ENCODE assay signal across 20 cellular contexts in genomic region chr17:41567317-41567716, GRCh38. TPM values are rescaled to one million over a fixed set of nuclear protein-coding genes. Genes with fewer than 3 reads are reported as not detected.
DNase-seq lines count a peak whose midpoint lies in the region; ATAC-seq and TF ChIP-seq lines count a peak whose summit lies in the region.
"Had no signal": no experiment of that assay in that cellular context is flagged by ENCODE, and none has a peak within 500 bp of the region (broad histone marks: within the 10 kb centered on the region; RNA-seq: fewer than 3 reads in every experiment).

No MANE protein-coding gene starts in this region.

- no peak overlapping the region for H3K9ac ChIP-seq in Karpas-422 (ENCODE audit: low read length)
- H3K9ac ChIP-seq: parathyroid adenoma had no signal

- H3K4me3 Mint-ChIP-seq in CD4-positive, alpha-beta memory T cell, result peak overlapping the region in 1 of 8 donors; percentile 15
- H3K4me3 Mint-ChIP-seq in activated naive CD8-positive, alpha-beta T cell treated with anti-CD3 and anti-CD28 coated beads for 36 hours, result peak overlapping the region; percentile 26
- H3K4me3 Mint-ChIP-seq in nephron progenitor cell (no peak overlapping the region), progenitor cell of endocrine pancreas (ENCODE audit: low read depth) (no peak overlapping the region)

- POLR2A ChIA-PET in CD4-positive, alpha-beta memory T cell (lab: Charles Lee; ENCODE audit: partially characterized antibody), result no interaction called here

- DNase-seq in CD4-positive, alpha-beta memory T cell, result peak in 2 of 5 donors; percentile 6 to 12
- DNase-seq in Karpas-422, result peak; percentile 64
- DNase-seq in activated naive CD8-positive, alpha-beta T cell treated with anti-CD3 and anti-CD28 coated beads for 36 hours, result no peak
- no peak for DNase-seq in nephron progenitor cell
- DNase-seq in progenitor cell of endocrine pancreas (ENCODE audit: low spot score, unreplicated experiment), result no peak
- DNase-seq: adrenal gland; central memory CD4-positive, alpha-beta T cell; effector CD8-positive, alpha-beta T cell; Kasumi-1; NCI-H1417 treated with DMSO at 0.1 percent for 48 hours; NCI-H82; PC-3; SJCRH30; stimulated activated CD4-positive, alpha-beta T cell treated with anti-CD3 and anti-CD28 coated beads, Interleukin-2, amount 100 ng/mL, for 24 hours; T1000; uterus had no signal

- no peak for TF ChIP-seq CTCF in nephron progenitor cell (IDR thresholded peaks at IDR 0.05)
- no peak for TF ChIP-seq CTCF in progenitor cell of endocrine pancreas (IDR thresholded peaks at IDR 0.05; ENCODE audit: unreplicated experiment)

- ATAC-seq in HG02870 (IDR thresholded peaks at IDR 0.05; ENCODE audit: unreplicated experiment) (no peak), HG02970 (IDR thresholded peaks at IDR 0.05; ENCODE audit: low FRiP score, unreplicated experiment) (no peak)
- ATAC-seq: PC-3 had no signal

- peaks cover 5% of the 10 kb centered on the region for H3K4me1 ChIP-seq in CD4-positive, alpha-beta memory T cell (ENCODE audit: insufficient read depth, low read length)
- no peaks in the 10 kb centered on the region for H3K4me1 ChIP-seq in Karpas-422 (ENCODE audit: low read length)
- H3K4me1 ChIP-seq: adrenal gland, SJCRH30, uterus had no signal

- no peak overlapping the region for H3K27ac ChIP-seq in CD4-positive, alpha-beta memory T cell (ENCODE audit: low read depth, low read length)
- no peak overlapping the region for H3K27ac ChIP-seq in Karpas-422 (ENCODE audit: low read length)
- H3K27ac ChIP-seq: adrenal gland, parathyroid adenoma, SJCRH30, uterus had no signal

- no peaks in the 10 kb centered on the region for H3K79me2 ChIP-seq in Karpas-422 (ENCODE audit: low read length)
- H3K79me2 ChIP-seq: parathyroid adenoma had no signal

- no peak overlapping the region for H3K4me3 ChIP-seq in CD4-positive, alpha-beta memory T cell (ENCODE audit: low read length in 2 of 2)
- no peak overlapping the region for H3K4me3 ChIP-seq in Karpas-422 (ENCODE audit: low read length)
- H3K4me3 ChIP-seq: adrenal gland, SJCRH30, uterus had no signal

- H3K36me3 ChIP-seq in CD4-positive, alpha-beta memory T cell (ENCODE audit: insufficient read depth, low read length), result no peaks in the 10 kb centered on the region
- H3K36me3 ChIP-seq in Karpas-422 (ENCODE audit: insufficient read depth, low read length), result no peaks in the 10 kb centered on the region
- H3K36me3 ChIP-seq: adrenal gland, SJCRH30, uterus had no signal

- H3K4me1 Mint-ChIP-seq in CD4-positive, alpha-beta memory T cell, result peaks cover 3 to 18% (median 11%) of the 10 kb centered on the region in 4 donors
- peaks cover 10% of the 10 kb centered on the region for H3K4me1 Mint-ChIP-seq in activated naive CD8-positive, alpha-beta T cell treated with anti-CD3 and anti-CD28 coated beads for 36 hours
- peaks cover 24% of the 10 kb centered on the region for H3K4me1 Mint-ChIP-seq in nephron progenitor cell
- no peaks in the 10 kb centered on the region for H3K4me1 Mint-ChIP-seq in progenitor cell of endocrine pancreas (ENCODE audit: low read depth)

- peaks cover 0 to 9% (median 7%) of the 10 kb centered on the region in 8 donors for H3K9me3 Mint-ChIP-seq in CD4-positive, alpha-beta memory T cell
- H3K9me3 Mint-ChIP-seq in activated naive CD8-positive, alpha-beta T cell treated with anti-CD3 and anti-CD28 coated beads for 36 hours, result peaks cover 12% of the 10 kb centered on the region
- H3K9me3 Mint-ChIP-seq in nephron progenitor cell, result peaks cover 4% of the 10 kb centered on the region
- H3K9me3 Mint-ChIP-seq in progenitor cell of endocrine pancreas (ENCODE audit: low read depth), result no peaks in the 10 kb centered on the region

- H3K27me3 Mint-ChIP-seq in CD4-positive, alpha-beta memory T cell, result peaks cover 4 to 10% of the 10 kb centered on the region in 2 donors
- peaks cover 48% of the 10 kb centered on the region for H3K27me3 Mint-ChIP-seq in activated naive CD8-positive, alpha-beta T cell treated with anti-CD3 and anti-CD28 coated beads for 36 hours
- H3K27me3 Mint-ChIP-seq in nephron progenitor cell (ENCODE audit: low read depth, poor library complexity) (peaks cover 21% of the 10 kb centered on the region), progenitor cell of endocrine pancreas (peaks cover 49% of the 10 kb centered on the region)

- intact Hi-C loops in CD4-positive, alpha-beta memory T cell (cut with micrococcal nuclease), result no loop called here

- peaks cover 0 to 9% of the 10 kb centered on the region in 2 donors for H3K9me3 ChIP-seq in CD4-positive, alpha-beta memory T cell (ENCODE audit: control insufficient read depth in 1 of 2, low read length in 2 of 2)
- H3K9me3 ChIP-seq in Karpas-422 (ENCODE audit: low read length), result no peaks in the 10 kb centered on the region
- H3K9me3 ChIP-seq: adrenal gland, SJCRH30, uterus had no signal

- no peaks in the 10 kb centered on the region for H4K20me1 ChIP-seq in Karpas-422 (ENCODE audit: insufficient read depth, low read depth, low read length)

- CTCF ChIA-PET in CD4-positive, alpha-beta memory T cell (lab: Charles Lee; ENCODE audit: partially characterized antibody), result interaction anchor here (5.6 kb wide), 1 partner anchor 17 kb away, joined by 32 read pairs; no protein-coding TSS in a partner anchor

- no peak overlapping the region for H3K4me2 ChIP-seq in Karpas-422 (ENCODE audit: low read depth, low read length, poor library complexity, severe bottlenecking)

- no peak overlapping the region; the same call in 1 of the 2 replicates for H2AFZ ChIP-seq in Karpas-422 (ENCODE audit: low read length)
- H2AFZ ChIP-seq: parathyroid adenoma had no signal

- no peaks in the 10 kb centered on the region for H3K36me3 Mint-ChIP-seq in CD4-positive, alpha-beta memory T cell
- H3K36me3 Mint-ChIP-seq in activated naive CD8-positive, alpha-beta T cell treated with anti-CD3 and anti-CD28 coated beads for 36 hours, result peaks cover 6% of the 10 kb centered on the region
- no peaks in the 10 kb centered on the region for H3K36me3 Mint-ChIP-seq in nephron progenitor cell (ENCODE audit: low read depth)
- no peaks in the 10 kb centered on the region for H3K36me3 Mint-ChIP-seq in progenitor cell of endocrine pancreas (ENCODE audit: insufficient read depth)

- H3K27me3 ChIP-seq in CD4-positive, alpha-beta memory T cell (ENCODE audit: insufficient read depth, low read length), result peaks cover 7% of the 10 kb centered on the region
- H3K27me3 ChIP-seq in Karpas-422 (ENCODE audit: low read length), result no peaks in the 10 kb centered on the region
- H3K27me3 ChIP-seq: adrenal gland, SJCRH30, uterus had no signal

- peak overlapping the region in 5 of 7 donors; percentile 27 to 87 (median 84) for H3K27ac Mint-ChIP-seq in CD4-positive, alpha-beta memory T cell
- peak overlapping the region; percentile 75 for H3K27ac Mint-ChIP-seq in activated naive CD8-positive, alpha-beta T cell treated with anti-CD3 and anti-CD28 coated beads for 36 hours
- H3K27ac Mint-ChIP-seq in nephron progenitor cell (peak overlapping the region; percentile 27), progenitor cell of endocrine pancreas (no peak overlapping the region)

- no peaks in the 10 kb centered on the region for H3K9me2 ChIP-seq in Karpas-422 (replicated peaks; ENCODE audit: insufficient read depth, low read length)

RNA-seq across cellular contexts. Expression of gene KRT9, which starts 4.5 kb away (rescaled TPM):
- not detected for total RNA-seq in CD4-positive, alpha-beta memory T cell
- not detected for polyA plus RNA-seq in CD4-positive, alpha-beta memory T cell
- not detected in 2 replicates for total RNA-seq in Karpas-422 (2014; rRNA removed; shearing (Covaris generic); ENCODE audit: low replicate concordance)
- total RNA-seq in activated naive CD8-positive, alpha-beta T cell treated with anti-CD3 and anti-CD28 coated beads for 36 hours, result not detected
- not detected in 2 replicates for total RNA-seq in progenitor cell of endocrine pancreas
- total RNA-seq: liver, PC-3, SJCRH30 had no signal
- polyA plus RNA-seq: liver had no signal

RNA-seq across cellular contexts. Expression of gene KRT14, which starts 19.4 kb away (rescaled TPM):
- not detected for total RNA-seq in CD4-positive, alpha-beta memory T cell
- polyA plus RNA-seq in CD4-positive, alpha-beta memory T cell, result not detected
- total RNA-seq in Karpas-422 (2014; rRNA removed; shearing (Covaris generic); ENCODE audit: low replicate concordance), result not detected in 2 replicates
- total RNA-seq in activated naive CD8-positive, alpha-beta T cell treated with anti-CD3 and anti-CD28 coated beads for 36 hours, result not detected
- not detected in 2 replicates for total RNA-seq in progenitor cell of endocrine pancreas
- total RNA-seq: liver, SJCRH30 had no signal
- polyA plus RNA-seq: liver had no signal

RNA-seq across cellular contexts. Expression of gene KRT19, which starts 39.2 kb away (rescaled TPM):
- not detected for total RNA-seq in CD4-positive, alpha-beta memory T cell
- polyA plus RNA-seq in CD4-positive, alpha-beta memory T cell, result not detected
- not detected in 2 replicates for total RNA-seq in Karpas-422 (2014; rRNA removed; shearing (Covaris generic); ENCODE audit: low replicate concordance)
- total RNA-seq in activated naive CD8-positive, alpha-beta T cell treated with anti-CD3 and anti-CD28 coated beads for 36 hours, result not detected
- 398 and 429 TPM in 2 replicates for total RNA-seq in progenitor cell of endocrine pancreas
- total RNA-seq: SJCRH30 had no signal

RNA-seq across cellular contexts. Expression of gene KRT16, which starts 45.2 kb away (rescaled TPM):
- not detected for total RNA-seq in CD4-positive, alpha-beta memory T cell
- polyA plus RNA-seq in CD4-positive, alpha-beta memory T cell, result not detected
- total RNA-seq in Karpas-422 (2014; rRNA removed; shearing (Covaris generic); ENCODE audit: low replicate concordance), result not detected in 2 replicates
- not detected for total RNA-seq in activated naive CD8-positive, alpha-beta T cell treated with anti-CD3 and anti-CD28 coated beads for 36 hours
- total RNA-seq in progenitor cell of endocrine pancreas, result not detected in 2 replicates
- total RNA-seq: liver, uterus had no signal
- polyA plus RNA-seq: liver had no signal

RNA-seq across cellular contexts. Expression of gene KRT15, which starts 48.6 kb away (rescaled TPM):
- total RNA-seq in CD4-positive, alpha-beta memory T cell, result not detected
- polyA plus RNA-seq in CD4-positive, alpha-beta memory T cell, result not detected
- total RNA-seq in Karpas-422 (2014; rRNA removed; shearing (Covaris generic); ENCODE audit: low replicate concordance), result not detected in 2 replicates
- not detected for total RNA-seq in activated naive CD8-positive, alpha-beta T cell treated with anti-CD3 and anti-CD28 coated beads for 36 hours
- 2.9 TPM in 2 replicates for total RNA-seq in progenitor cell of endocrine pancreas
- total RNA-seq: liver had no signal

Comparison
In these comparisons a context has a peak if more than half of its experiments do, and no peak if none do; other contexts are left out.
1. RNA of gene KRT19, which starts 39.2 kb away (total RNA-seq): 398 to 429 TPM in progenitor cell of endocrine pancreas; not detected in activated naive CD8-positive, alpha-beta T cell treated with anti-CD3 and anti-CD28 coated beads for 36 hours, not detected in CD4-positive, alpha-beta memory T cell and not detected in Karpas-422; every median in the first group is over 100 times any median in the second.